In genomic region chr7:47505317-47506007, GRCh38 we compare ENCODE assay signal across 19 cellular contexts.
DNase-seq lines count a peak whose midpoint lies in the region; ATAC-seq and TF ChIP-seq lines count a peak whose summit lies in the region.
"Had no signal": no experiment of that assay in that cellular context is flagged by ENCODE, and none has a peak within 500 bp of the region (broad histone marks: within the 10 kb centered on the region; RNA-seq: fewer than 3 reads in every experiment).

No MANE protein-coding gene starts in this region.

- H3K27ac ChIP-seq in SJSA1, result peak overlapping the region; percentile 83; the same call in 1 of the 2 replicates
- no peak overlapping the region for H3K27ac ChIP-seq in body of pancreas
- H3K27ac ChIP-seq in ascending aorta, result no peak overlapping the region
- H3K27ac ChIP-seq: C4-2B, GM23248 had no signal

- H3K27me3 ChIP-seq in SJSA1 (replicated peaks) (no peaks in the 10 kb centered on the region), body of pancreas (no peaks in the 10 kb centered on the region), ascending aorta (no peaks in the 10 kb centered on the region)

- H3K4me3 ChIP-seq in SJSA1 (no peak overlapping the region), body of pancreas (no peak overlapping the region), ascending aorta (no peak overlapping the region)
- H3K4me3 ChIP-seq: GM23248 had no signal

- peak; percentile 69 for DNase-seq in CD1c-positive myeloid dendritic cell (ENCODE audit: extremely low spot score)
- no peak for DNase-seq in SJSA1 (ENCODE audit: low read depth in 1 of 2, low spot score in 2 of 2)
- no peak for DNase-seq in memory B cell (ENCODE audit: low spot score in 2 of 2)
- DNase-seq in posterior vena cava (ENCODE audit: low spot score), result peak; percentile 37
- DNase-seq in kidney tubule cell (ENCODE audit: low spot score), result no peak
- DNase-seq in body of pancreas, result no peak
- DNase-seq in ascending aorta (ENCODE audit: low spot score in 2 of 2), result no peak
- DNase-seq: DND-41, GDM1, GM23248, KBM-7, MM.1S, NCI-H1105 treated with DMSO at 0.1 percent for 48 hours, NCI-H187 treated with DMSO at 0.1 percent for 48 hours, NCI-H774 had no signal

- no peak overlapping the region for H3K4me3 Mint-ChIP-seq in memory B cell

- peaks cover 17% of the 10 kb centered on the region for H3K4me1 Mint-ChIP-seq in memory B cell

- intact Hi-C loops in posterior vena cava (cut with DNase I) (no loop called here), body of pancreas (cut with DNase I) (no loop called here), ascending aorta (cut with DNase I) (loop anchor here (2.0 kb wide), 1 partner anchor 23 kb away; no protein-coding TSS in a partner anchor)

- no peak for ATAC-seq in memory B cell (ENCODE audit: low read depth)
- ATAC-seq in HG02678 (IDR thresholded peaks at IDR 0.05; ENCODE audit: unreplicated experiment), result no peak
- ATAC-seq in body of pancreas, result no peak
- ATAC-seq: HCT116, Right ventricle myocardium inferior had no signal

- TF ChIP-seq CTCF in body of pancreas (IDR thresholded peaks at IDR 0.05) (no peak), ascending aorta (IDR thresholded peaks at IDR 0.05) (no peak)

- H3K9me3 Mint-ChIP-seq in memory B cell, result no peaks in the 10 kb centered on the region

- TF ChIP-seq POLR2A in body of pancreas (IDR thresholded peaks at IDR 0.05), result no peak

- no peaks in the 10 kb centered on the region for H3K27me3 Mint-ChIP-seq in memory B cell

- H3K36me3 Mint-ChIP-seq in memory B cell, result peaks cover 24% of the 10 kb centered on the region

- WGBS in body of pancreas, 2 donors, result 88 to 93% methylated on average over 11 to 12 of the region's 12 CpGs

- H3K27ac Mint-ChIP-seq in memory B cell, result peak overlapping the region; percentile 50

- H3K9me3 ChIP-seq in SJSA1 (replicated peaks), result peaks cover 7% of the 10 kb centered on the region
- no peaks in the 10 kb centered on the region for H3K9me3 ChIP-seq in body of pancreas
- H3K9me3 ChIP-seq in ascending aorta, result no peaks in the 10 kb centered on the region

- H3K36me3 ChIP-seq in SJSA1, result peaks cover 62% of the 10 kb centered on the region
- no peaks in the 10 kb centered on the region for H3K36me3 ChIP-seq in body of pancreas (replicated peaks in 1 of 2; ENCODE audit: insufficient read depth in 1 of 2, low read depth in 2 of 2)
- H3K36me3 ChIP-seq in ascending aorta, result no peaks in the 10 kb centered on the region

- H3K4me1 ChIP-seq in SJSA1 (replicated peaks) (peaks cover 92% of the 10 kb centered on the region), body of pancreas (peaks cover 40% of the 10 kb centered on the region), ascending aorta (peaks cover 13 to 46% of the 10 kb centered on the region in 2 donors)

Comparison
In these comparisons a context has a peak if more than half of its experiments do, and no peak if none do; other contexts are left out.
1. DNase-seq: peak in CD1c-positive myeloid dendritic cell (single experiment) and posterior vena cava (single experiment); none in SJSA1 (0 of 2), memory B cell (0 of 2), kidney tubule cell (single experiment), body of pancreas (0 of 4) and ascending aorta (0 of 2).